24 cellular contexts compared by ENCODE assay signal in the genomic region with DNA sequence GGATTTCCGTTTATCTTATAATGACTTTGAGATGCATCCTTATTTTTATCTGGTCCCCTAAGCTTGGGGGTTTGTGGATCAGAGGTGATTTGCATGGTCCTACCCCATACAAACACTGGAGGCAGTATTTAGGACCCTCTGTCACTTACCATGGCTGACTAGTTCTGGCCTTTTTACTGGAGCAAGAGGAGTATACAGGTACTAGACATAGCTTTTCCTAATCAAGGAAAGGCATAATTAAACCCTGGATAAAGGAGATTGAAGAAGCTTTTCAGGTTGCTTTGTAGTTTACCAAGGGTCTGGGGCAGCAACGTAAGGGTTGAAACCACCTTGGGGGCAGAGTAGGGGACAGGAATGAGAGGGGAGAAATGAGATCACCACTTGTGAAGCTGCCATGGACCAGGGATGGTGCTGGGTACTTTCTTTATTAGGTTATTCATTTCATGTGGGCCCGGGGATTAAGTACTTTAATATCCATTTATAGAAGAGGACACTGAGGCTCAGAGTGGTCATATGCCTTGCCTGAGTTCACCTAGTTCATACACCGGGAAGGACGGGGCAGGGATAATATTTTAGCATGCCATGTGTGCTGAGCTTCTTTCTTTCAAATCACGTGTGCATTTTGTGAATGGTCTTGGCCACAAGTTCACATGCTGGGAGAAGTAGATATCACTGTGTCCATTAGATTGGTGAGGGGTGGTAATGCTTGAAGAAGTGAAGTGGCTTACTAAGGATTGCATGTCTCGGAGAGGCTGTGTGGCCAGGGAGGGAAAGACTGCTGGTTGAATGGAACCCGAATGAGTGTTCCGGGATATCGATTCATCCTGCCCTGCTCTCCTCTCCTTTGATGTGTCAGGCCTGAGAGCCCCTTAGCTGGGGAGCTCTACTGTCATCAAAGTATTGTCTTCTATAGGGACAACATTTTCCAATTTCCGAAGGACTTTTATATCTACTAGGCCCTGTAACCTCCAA.
"Had no signal": no experiment of that assay in that cellular context is flagged by ENCODE, and none has a peak within 500 bp of the region (broad histone marks: within the 10 kb centered on the region; RNA-seq: fewer than 3 reads in every experiment).

No MANE protein-coding gene starts in this region.

- H3K4me1 ChIP-seq: breast epithelium, lower lobe of right lung, prostate gland, thyroid gland, upper lobe of right lung had no signal

- DNase-seq: activated CD4-positive, alpha-beta T cell treated with anti-CD3 and anti-CD28 coated beads, Interleukin-2, amount 50 U/mL, for 48 hours; activated CD8-positive, alpha-beta memory T cell treated with anti-CD3 and anti-CD28 coated beads, Interleukin-2, amount 50 U/mL, for 48 hours; activated effector memory CD4-positive, alpha-beta T cell treated with Interleukin-2 at 50 U/mL for 16 hours; activated naive CD4-positive, alpha-beta T cell treated with anti-CD3 and anti-CD28 coated beads for 36 hours; activated naive CD8-positive, alpha-beta T cell treated with anti-CD3 and anti-CD28 coated beads, Interleukin-2, amount 10 ng/mL, durations not matched to agents 7 days and 5 days; activated T-cell treated with anti-CD3 and anti-CD28 coated beads, Interleukin-2, amount 50 U/mL, for 72 hours; amniotic stem cell; foreskin fibroblast; kidney; lower lobe of right lung; mesendoderm; naive thymus-derived CD8-positive, alpha-beta T cell; ovary; stimulated activated CD4-positive, alpha-beta T cell treated with anti-CD3 and anti-CD28 coated beads, Interleukin-12 subunit alpha, Interleukin-12 subunit beta, amount 100 ng/mL, for 4 hours; stimulated activated CD4-positive, alpha-beta T cell treated with anti-CD3 and anti-CD28 coated beads, Interleukin-4, amount 100 ng/mL, for 4 hours; stimulated activated naive CD8-positive, alpha-beta T cell treated with anti-CD3 and anti-CD28 coated beads, Interleukin-15, Interleukin-2, amounts not matched to agents 100 U/mL and 50 U/mL, for 24 hours; T-helper 1 cell; upper lobe of right lung had no signal

- ATAC-seq: activated T-cell treated with anti-CD3 and anti-CD28 coated beads, Interleukin-2, amount 50 U/mL, for 72 hours; lower lobe of right lung; naive thymus-derived CD8-positive, alpha-beta T cell; stimulated activated naive CD8-positive, alpha-beta T cell treated with anti-CD3 and anti-CD28 coated beads, Interleukin-15, Interleukin-2, amounts not matched to agents 100 U/mL and 50 U/mL, for 24 hours; upper lobe of right lung; WTC11 had no signal

- H3K36me3 ChIP-seq: breast epithelium, lower lobe of right lung, ovary, prostate gland, thyroid gland, upper lobe of right lung had no signal

- H3K27me3 ChIP-seq: breast epithelium, ovary, thyroid gland, upper lobe of right lung had no signal

- H3K4me3 ChIP-seq: breast epithelium, coronary artery, lower lobe of right lung, ovary, prostate gland, thyroid gland, upper lobe of right lung had no signal

- H3K27ac ChIP-seq: breast epithelium, coronary artery, epithelial cell of prostate, lower lobe of right lung, ovary, prostate gland, thyroid gland, upper lobe of right lung had no signal

- H3K9me3 ChIP-seq: breast epithelium, lower lobe of right lung, ovary, prostate gland, thyroid gland, upper lobe of right lung had no signal
